In the genomic region with DNA sequence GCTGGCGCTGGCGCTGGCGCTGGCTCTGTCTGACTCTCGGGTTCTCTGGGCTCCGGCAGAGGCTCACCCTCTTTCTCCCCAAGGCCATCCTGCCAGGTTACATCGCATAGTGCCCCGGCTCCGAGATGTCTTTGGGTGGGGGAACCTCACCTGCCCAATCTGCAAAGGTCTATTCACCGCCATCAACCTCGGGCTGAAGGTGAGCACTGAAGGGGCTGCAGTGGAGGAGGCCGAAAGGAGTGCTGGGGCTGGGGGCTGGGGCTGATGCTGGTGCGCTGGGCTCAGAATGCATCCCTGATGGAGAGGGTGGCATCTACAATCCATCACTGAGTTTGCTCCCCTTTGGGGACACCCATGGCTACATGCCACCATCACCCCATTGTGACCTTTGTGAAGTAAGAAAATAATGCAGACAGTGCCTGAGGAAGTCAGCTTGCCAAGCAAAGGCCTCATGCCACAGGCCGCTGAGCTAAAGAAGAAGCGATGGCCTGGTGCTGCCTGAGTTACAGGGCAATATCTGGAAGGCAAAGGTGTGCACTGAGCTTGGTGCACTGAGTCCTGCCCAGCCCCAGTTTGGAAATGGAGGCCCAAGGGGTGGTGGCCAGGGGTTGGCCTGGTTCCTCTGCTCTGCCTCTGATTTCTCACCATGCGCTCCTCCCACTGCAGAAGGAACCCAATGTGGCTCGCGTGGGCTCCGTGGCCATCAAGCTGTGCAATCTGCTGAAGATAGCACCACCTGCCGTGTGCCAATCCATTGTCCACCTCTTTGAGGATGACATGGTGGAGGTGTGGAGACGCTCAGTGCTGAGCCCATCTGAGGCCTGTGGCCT, we compare ENCODE assay signal across 9 cellular contexts. TPM values are rescaled to one million over a fixed set of nuclear protein-coding genes. Genes with fewer than 3 reads are reported as not detected.
A peak's percentile ranks its signal among the peaks of the same experiment; 100 is the strongest.
DNase-seq lines count a peak whose midpoint lies in the region; ATAC-seq, FAIRE-seq and TF ChIP-seq lines count a peak whose summit lies in the region.
"Had no signal": no experiment of that assay in that cellular context is flagged by ENCODE, and none has a peak within 500 bp of the region (broad histone marks: within the 10 kb centered on the region; RNA-seq: fewer than 3 reads in every experiment).

No MANE protein-coding gene starts in this region.

- no peak for DNase-seq in A549 (ENCODE audit: low read depth in 1 of 2, low spot score in 1 of 2)
- no peak for DNase-seq in breast epithelium (ENCODE audit: low spot score in 2 of 2)
- no peak for DNase-seq in mucosa of descending colon
- no peak for DNase-seq in ecto neural progenitor cell (ENCODE audit: low spot score)
- no peak for DNase-seq in NCI-H226
- no peak for DNase-seq in NCI-H524 (lab: John Stamatoyannopoulos, UW)
- DNase-seq in omental fat pad (ENCODE audit: low spot score), result no peak

- peak overlapping the region; percentile 82 for H3K4me2 ChIP-seq in A549

- ATAC-seq in A549 (peak in 1 of 2 experiments; percentile 2; a peak in 1 of 6 replicates), HG03354 (IDR thresholded peaks at IDR 0.05; ENCODE audit: poor library complexity, severe bottlenecking, unreplicated experiment) (peak; percentile 13), mucosa of descending colon (no peak), omental fat pad (ENCODE audit: low FRiP score) (no peak)

- H3K4me1 ChIP-seq in A549 (peaks cover 32% of the 10 kb centered on the region), breast epithelium (peaks cover 0 to 10% of the 10 kb centered on the region in 2 donors), mucosa of descending colon (ENCODE audit: low read depth) (peaks cover 17% of the 10 kb centered on the region)

- no peak for TF ChIP-seq RAD21 in A549 (conservative IDR thresholded peaks at IDR 0.05 in 1 of 2, IDR thresholded peaks at IDR 0.05 in 1 of 2)

- FAIRE-seq in A549 (lab: Jason Lieb, UNC), result no peak
- FAIRE-seq: colon had no signal

- H3K4me3 ChIP-seq in A549 (peak overlapping the region; percentile 51), breast epithelium (peak overlapping the region; percentile 67 to 86 (median 76)), mucosa of descending colon (peak overlapping the region; percentile 45)

- CTCF ChIA-PET in A549 (lab: Yijun Ruan, JAX), result interaction anchor here (0.6 to 1.9 kb wide), 4 partner anchors 15 to 114 kb away, joined by 3 to 9 read pairs (median 6); no protein-coding TSS in a partner anchor

- TF ChIP-seq POLR2A in A549 (IDR thresholded peaks at IDR 0.05; ENCODE audit: low read length) (no peak), breast epithelium (IDR thresholded peaks at IDR 0.05) (no peak)

- intact Hi-C loops in breast epithelium (cut with DNase I; ENCODE audit: low total_unique reads) (no loop called here), mucosa of descending colon (cut with DNase I, micrococcal nuclease) (no loop called here)

- TF ChIP-seq CTCF in A549 (IDR thresholded peaks at IDR 0.05) (no peak), breast epithelium (IDR thresholded peaks at IDR 0.05) (no peak), mucosa of descending colon (IDR thresholded peaks at IDR 0.05) (no peak), omental fat pad (IDR thresholded peaks at IDR 0.05) (no peak)

- peak overlapping the region; percentile 77 to 87 for H3K27ac ChIP-seq in A549
- peak overlapping the region; percentile 95 to 96 for H3K27ac ChIP-seq in breast epithelium

- no peak for TF ChIP-seq EP300 in A549 (IDR thresholded peaks at IDR 0.05)

- H3K36me3 ChIP-seq in breast epithelium (no peaks in the 10 kb centered on the region), mucosa of descending colon (ENCODE audit: low read depth) (no peaks in the 10 kb centered on the region)

- H3K9me3 ChIP-seq in A549, result no peaks in the 10 kb centered on the region
- no peaks in the 10 kb centered on the region for H3K9me3 ChIP-seq in breast epithelium
- H3K9me3 ChIP-seq in mucosa of descending colon, result no peaks in the 10 kb centered on the region

- 97% methylated on average over 9 of the region's 20 CpGs for whole genome bisulfite sequencing in A549 (ENCODE audit: missing lambda C conversion rate)

- H3K27me3 ChIP-seq in breast epithelium, result no peaks in the 10 kb centered on the region

- POLR2A ChIA-PET in A549 (lab: Yijun Ruan, JAX), result interaction anchor here (0.6 to 4.3 kb wide), 4 partner anchors 9 to 1923 kb away, joined by 3 to 26 read pairs (median 3); a partner anchor contains a TSS

TF ChIP-seq in A549, 52 proteins besides CTCF, POLR2A, EP300 and RAD21:
- TF ChIP-seq FOSL2 (IDR thresholded peaks at IDR 0.05), result no peak
- TF ChIP-seq FOSL2 (CRISPR knock-in tag; IDR thresholded peaks at IDR 0.05), result no peak

RNA-seq across cellular contexts. Expression of a gene that starts 0.7 kb away (rescaled TPM):
- polyA plus RNA-seq in A549 (2011; rRNA removed) (5.1 and 5.5 TPM in 2 replicates), A549 (2017; fragmentation: RNase III; extraction: RNeasy Plus Mini Kit Qiagen cat#74134 plus additional on column Dnase treatment) (5.7 to 6.8 TPM (median 6.5 TPM) in 3 replicates)
- 5.2 and 6.7 TPM in 2 replicates for polyA plus RNA-seq in A549 (2012; cell fraction: cytosol; rRNA removed)
- 9.4 and 10.6 TPM in 2 replicates for polyA plus RNA-seq in A549 (2012; cell fraction: nucleus; rRNA removed)
- 7.1 and 8.0 TPM in 2 replicates for polyA minus RNA-seq in A549 (2011; rRNA and poly(A)+ RNA removed)
- total RNA-seq in breast epithelium (10 to 100 TPM; 15.7 to 30.4 (median 17.3) TPM), mucosa of descending colon (10 to 100 TPM; 45.3 to 86.6 (median 62.0) TPM), omental fat pad (10 to 100 TPM; 21.4 to 23.7 (median 22.5) TPM)

RNA-seq across cellular contexts. Expression of a gene that starts 28.0 kb away (rescaled TPM):
- polyA plus RNA-seq in A549 (2011; rRNA removed) (13.6 and 17.2 TPM in 2 replicates), A549 (2017; fragmentation: RNase III; extraction: RNeasy Plus Mini Kit Qiagen cat#74134 plus additional on column Dnase treatment) (14.4 to 18.5 TPM (median 16.4 TPM) in 3 replicates)
- polyA plus RNA-seq in A549 (2012; cell fraction: cytosol; rRNA removed), result 16.9 and 19.0 TPM in 2 replicates
- 25.6 and 26.3 TPM in 2 replicates for polyA plus RNA-seq in A549 (2012; cell fraction: nucleus; rRNA removed)
- polyA minus RNA-seq in A549 (2011; rRNA and poly(A)+ RNA removed), result 31.3 and 32.8 TPM in 2 replicates
- total RNA-seq in breast epithelium (10 to 100 TPM; 25.6 to 40.0 (median 36.3) TPM), mucosa of descending colon (10 to 100 TPM in 1 of 3 donors, 1 to 10 TPM in 2; 5.2 to 64.7 (median 8.3) TPM), omental fat pad (10 to 100 TPM; 19.8 to 39.9 (median 33.3) TPM)

RNA-seq across cellular contexts. Expression of a gene that starts 49.9 kb away (rescaled TPM):
- polyA plus RNA-seq in A549 (2011; rRNA removed) (0.66 and 1.5 TPM in 2 replicates), A549 (2017; fragmentation: RNase III; extraction: RNeasy Plus Mini Kit Qiagen cat#74134 plus additional on column Dnase treatment) (0.35 to 0.70 TPM (median 0.57 TPM) in 3 replicates)
- 0.36 and 0.44 TPM in 2 replicates for polyA plus RNA-seq in A549 (2012; cell fraction: cytosol; rRNA removed)
- 3.1 and 5.6 TPM in 2 replicates for polyA plus RNA-seq in A549 (2012; cell fraction: nucleus; rRNA removed)
- polyA minus RNA-seq in A549 (2011; rRNA and poly(A)+ RNA removed), result 2.3 and 2.6 TPM in 2 replicates
- total RNA-seq in breast epithelium (10 to 100 TPM in 2 of 3 donors, under 1 TPM in 1; 0.96 to 25.2 (median 12.9) TPM), mucosa of descending colon (1 to 10 TPM; 2.0 to 7.0 (median 2.3) TPM), omental fat pad (1 to 10 TPM; 1.7 to 2.5 (median 2.0) TPM)
